Comparison of ENCODE assay signal across 27 cellular contexts in the genomic region with DNA sequence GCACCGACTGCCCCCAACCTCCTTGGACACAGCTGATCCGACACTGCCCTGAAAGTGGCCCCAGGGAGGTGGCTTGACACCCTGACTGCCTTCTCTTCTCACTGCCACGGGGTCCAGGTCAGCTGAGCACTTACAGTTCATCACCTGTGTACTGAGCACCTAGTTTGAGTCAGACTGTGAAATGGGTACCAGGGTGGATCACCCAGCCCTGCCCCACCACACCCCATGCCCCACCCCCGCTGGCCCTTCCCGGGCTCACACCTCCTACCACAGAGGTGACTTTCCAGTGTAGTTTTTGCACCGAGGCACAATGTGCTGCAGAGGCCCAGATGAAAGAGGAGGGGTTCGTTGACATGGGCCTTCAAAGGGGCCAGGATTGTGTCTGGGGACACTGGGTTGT.
"Had no signal": no experiment of that assay in that cellular context is flagged by ENCODE, and none has a peak within 500 bp of the region (broad histone marks: within the 10 kb centered on the region; RNA-seq: fewer than 3 reads in every experiment).

No MANE protein-coding gene starts in this region.

- H3K9me3 ChIP-seq: neutrophil, pancreas, psoas muscle, right lobe of liver, sigmoid colon, stomach, thoracic aorta, thyroid gland, transverse colon, upper lobe of right lung, vagina had no signal

- H3K27me3 Mint-ChIP-seq: naive thymus-derived CD4-positive, alpha-beta T cell; progenitor cell of endocrine pancreas; stimulated activated naive B cell treated with anti-CD40 and anti-IgM and Interleukin-4, amounts not matched to agents 10 μg/mL and 1 μg/mL and 100 μg/mL, for 72 hours; stimulated activated naive CD8-positive, alpha-beta T cell treated with anti-CD3 and anti-CD28 coated beads, Interleukin-15, Interleukin-2, amounts not matched to agents 100 ng/mL and 50 ng/mL, for 24 hours; type B pancreatic cell had no signal

- H3K36me3 ChIP-seq: neural progenitor cell, neutrophil, pancreas, right lobe of liver, thyroid gland, transverse colon had no signal

- ATAC-seq: naive thymus-derived CD4-positive, alpha-beta T cell; pancreas; psoas muscle; right lobe of liver; stimulated activated effector memory CD8-positive, alpha-beta T cell treated with anti-CD3 and anti-CD28 coated beads, Interleukin-12 subunit alpha, Interleukin-12 subunit beta, amount 100 ng/mL, for 72 hours; stimulated activated naive B cell treated with anti-CD40 and anti-IgM and Interleukin-4, amounts not matched to agents 10 μg/mL and 1 μg/mL and 100 μg/mL, for 72 hours; upper lobe of right lung had no signal

- H2AFZ ChIP-seq: neural progenitor cell had no signal

- H3K4me3 ChIP-seq: neural progenitor cell, pancreas, psoas muscle, right lobe of liver, sigmoid colon, stomach, thoracic aorta, thyroid gland, transverse colon, upper lobe of right lung, vagina had no signal

- DNase-seq: naive thymus-derived CD4-positive, alpha-beta T cell; natural killer cell; nucleus accumbens; pancreas; psoas muscle; right lobe of liver; sigmoid colon; small intestine; stimulated activated CD4-positive, alpha-beta T cell treated with anti-CD3 and anti-CD28 coated beads, Interleukin-15, amount 100 ng/mL, for 24 hours; stimulated activated CD4-positive, alpha-beta T cell treated with anti-CD3 and anti-CD28 coated beads, Interleukin-2, amount 100 ng/mL, for 24 hours; stimulated activated CD4-positive, alpha-beta T cell treated with anti-CD3 and anti-CD28 coated beads, Interleukin-2, amount 100 ng/mL, for 48 hours; stimulated activated CD4-positive, alpha-beta T cell treated with anti-CD3 and anti-CD28 coated beads, Interleukin-4, amount 100 ng/mL, for 24 hours; stimulated activated naive B cell treated with anti-CD40 and anti-IgM and Interleukin-4, amounts not matched to agents 10 μg/mL and 1 μg/mL and 100 μg/mL, for 72 hours; stimulated activated naive CD4-positive, alpha-beta T cell treated with Interleukin-2 at 50 U/mL for 16 hours; stomach; thyroid gland; transverse colon; upper lobe of right lung had no signal

- H3K36me3 Mint-ChIP-seq: stimulated activated effector memory CD8-positive, alpha-beta T cell treated with anti-CD3 and anti-CD28 coated beads, Interleukin-12 subunit alpha, Interleukin-12 subunit beta, amount 100 ng/mL, for 72 hours had no signal

- H3K27ac ChIP-seq: neural progenitor cell, neutrophil, pancreas, psoas muscle, right lobe of liver, sigmoid colon, stomach, thoracic aorta, thyroid gland, transverse colon, upper lobe of right lung, vagina had no signal

- H3K27ac Mint-ChIP-seq: naive thymus-derived CD4-positive, alpha-beta T cell; natural killer cell; progenitor cell of endocrine pancreas; stimulated activated effector memory CD8-positive, alpha-beta T cell treated with anti-CD3 and anti-CD28 coated beads, Interleukin-12 subunit alpha, Interleukin-12 subunit beta, amount 100 ng/mL, for 72 hours; stimulated activated naive CD8-positive, alpha-beta T cell treated with anti-CD3 and anti-CD28 coated beads, Interleukin-15, Interleukin-2, amounts not matched to agents 100 ng/mL and 50 ng/mL, for 24 hours; type B pancreatic cell had no signal

- H3K27me3 ChIP-seq: neural progenitor cell, neutrophil, pancreas, right lobe of liver, sigmoid colon, stomach, thyroid gland, transverse colon, upper lobe of right lung, vagina had no signal

- H3K4me1 ChIP-seq: pancreas, right lobe of liver had no signal

- H3K4me2 ChIP-seq: neural progenitor cell had no signal

- H3K9ac ChIP-seq: neural progenitor cell had no signal

- H3K4me3 Mint-ChIP-seq: naive thymus-derived CD4-positive, alpha-beta T cell; natural killer cell; nephron; neural progenitor cell; stimulated activated effector memory CD8-positive, alpha-beta T cell treated with anti-CD3 and anti-CD28 coated beads, Interleukin-12 subunit alpha, Interleukin-12 subunit beta, amount 100 ng/mL, for 72 hours; stimulated activated naive B cell treated with anti-CD40 and anti-IgM and Interleukin-4, amounts not matched to agents 10 μg/mL and 1 μg/mL and 100 μg/mL, for 72 hours; stimulated activated naive CD8-positive, alpha-beta T cell treated with anti-CD3 and anti-CD28 coated beads, Interleukin-15, Interleukin-2, amounts not matched to agents 100 ng/mL and 50 ng/mL, for 24 hours; type B pancreatic cell had no signal

- H3K9me3 Mint-ChIP-seq: natural killer cell; stimulated activated effector memory CD8-positive, alpha-beta T cell treated with anti-CD3 and anti-CD28 coated beads, Interleukin-12 subunit alpha, Interleukin-12 subunit beta, amount 100 ng/mL, for 72 hours had no signal
